7 cellular contexts compared by ENCODE assay signal in the genomic region with DNA sequence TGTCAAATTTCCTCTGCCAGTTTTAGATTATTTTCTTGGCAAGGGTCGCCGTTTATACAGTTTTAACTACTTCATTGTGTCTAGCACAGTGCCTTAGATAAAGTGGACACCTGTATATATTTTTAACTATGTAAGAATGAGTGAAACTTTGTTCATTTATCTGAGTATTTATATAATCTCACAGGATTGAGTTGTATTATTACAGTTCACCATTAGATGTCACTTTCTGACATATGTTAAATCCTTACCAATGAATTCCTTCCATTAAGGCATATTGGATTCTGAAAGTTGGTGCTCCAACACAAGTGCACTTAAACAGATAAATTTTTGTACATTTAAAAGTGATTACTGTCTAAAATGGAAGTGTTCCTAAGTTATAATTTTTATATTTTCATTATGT. TPM values are rescaled to one million over a fixed set of nuclear protein-coding genes. Genes with fewer than 3 reads are reported as not detected.
DNase-seq lines count a peak whose midpoint lies in the region; ATAC-seq and TF ChIP-seq lines count a peak whose summit lies in the region.

No MANE protein-coding gene starts in this region.

- H3K4me3 Mint-ChIP-seq in osteocyte (ENCODE audit: unreplicated experiment): no peak overlapping the region

- peaks cover 12% of the 10 kb centered on the region for H3K36me3 Mint-ChIP-seq in osteocyte (ENCODE audit: unreplicated experiment)

- H3K27me3 Mint-ChIP-seq in osteocyte (ENCODE audit: unreplicated experiment): no peaks in the 10 kb centered on the region

- peaks cover 13% of the 10 kb centered on the region for H3K4me1 Mint-ChIP-seq in osteocyte (ENCODE audit: unreplicated experiment)

- no peak overlapping the region for H3K27ac Mint-ChIP-seq in osteocyte (ENCODE audit: unreplicated experiment)

- no peak for ATAC-seq in GM19328 (IDR thresholded peaks at IDR 0.05; ENCODE audit: unreplicated experiment)

- DNase-seq in GM03348 (ENCODE audit: low spot score): peak; percentile 47
- peak; percentile 47 for DNase-seq in NAMALWA (ENCODE audit: low spot score)
- peak; percentile 50 to 64 for DNase-seq in dermis microvascular lymphatic vessel endothelial cell (ENCODE audit: low read depth in 2 of 2)
- DNase-seq in osteocyte (ENCODE audit: extremely low spot score, unreplicated experiment): no peak
- no peak for DNase-seq in activated CD4-positive, alpha-beta T cell treated with anti-CD3 and anti-CD28 coated beads for 4 hours
- no peak for DNase-seq in HK-2 (ENCODE audit: unreplicated experiment)

- peak; percentile 56 for TF ChIP-seq CTCF in osteocyte (IDR thresholded peaks at IDR 0.05)

- no peaks in the 10 kb centered on the region for H3K9me3 Mint-ChIP-seq in osteocyte (ENCODE audit: unreplicated experiment)

RNA-seq across cellular contexts. Expression of gene ZMYND11, which starts 43.0 kb away (rescaled TPM):
- total RNA-seq in dermis microvascular lymphatic vessel endothelial cell (36.8 and 46.7 TPM in 2 replicates), osteocyte (87.7 and 87.8 TPM in 2 replicates)

Comparison
In these comparisons a context has a peak if more than half of its experiments do, and no peak if none do; other contexts are left out.
1. DNase-seq: peak in GM03348 (single experiment), NAMALWA (single experiment) and dermis microvascular lymphatic vessel endothelial cell (2 of 2); none in osteocyte (single experiment), activated CD4-positive, alpha-beta T cell treated with anti-CD3 and anti-CD28 coated beads for 4 hours (0 of 2) and HK-2 (single experiment).